ENCODE assay signal across 11 cellular contexts in the genomic region with DNA sequence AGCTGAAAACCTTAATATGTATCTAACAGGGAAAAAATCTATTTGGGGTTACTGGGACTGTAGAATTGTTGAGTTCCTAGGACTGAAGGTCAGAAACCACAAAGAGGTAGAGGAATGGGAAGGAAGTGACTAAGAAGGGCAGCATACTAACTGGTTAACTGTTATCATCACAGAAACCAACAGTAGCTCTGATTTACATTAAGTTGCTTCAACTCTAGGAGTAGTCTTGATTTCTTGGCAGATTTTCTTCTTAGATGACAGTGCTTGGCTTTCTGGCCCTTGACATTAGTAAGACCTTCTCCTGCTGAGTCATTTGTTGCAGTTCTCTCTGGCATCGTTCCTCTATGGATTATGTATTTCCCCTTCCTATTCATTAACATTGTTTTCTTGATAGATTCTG.
DNase-seq lines count a peak whose midpoint lies in the region; ATAC-seq and TF ChIP-seq lines count a peak whose summit lies in the region.
"Had no signal": no experiment of that assay in that cellular context is flagged by ENCODE, and none has a peak within 500 bp of the region (broad histone marks: within the 10 kb centered on the region; RNA-seq: fewer than 3 reads in every experiment).

No MANE protein-coding gene starts in this region.

- TF ChIP-seq CTCF in chondrocyte (IDR thresholded peaks at IDR 0.05), result no peak

- H3K4me3 Mint-ChIP-seq in chondrocyte (ENCODE audit: unreplicated experiment), result no peak overlapping the region
- H3K4me3 Mint-ChIP-seq in stimulated activated effector memory CD8-positive, alpha-beta T cell treated with anti-CD3 and anti-CD28 coated beads, Interleukin-12 subunit alpha, Interleukin-12 subunit beta, amount 100 ng/mL, for 72 hours, result no peak overlapping the region
- H3K4me3 Mint-ChIP-seq: activated naive CD4-positive, alpha-beta T cell treated with anti-CD3 and anti-CD28 coated beads for 36 hours had no signal

- H3K27me3 Mint-ChIP-seq in chondrocyte (ENCODE audit: low read depth), result no peaks in the 10 kb centered on the region

- H3K4me1 Mint-ChIP-seq in chondrocyte (ENCODE audit: low read depth), result peaks cover 15% of the 10 kb centered on the region
- H3K4me1 Mint-ChIP-seq in stimulated activated effector memory CD8-positive, alpha-beta T cell treated with anti-CD3 and anti-CD28 coated beads, Interleukin-12 subunit alpha, Interleukin-12 subunit beta, amount 100 ng/mL, for 72 hours, result peaks cover 7% of the 10 kb centered on the region

- peaks cover 1% of the 10 kb centered on the region for H3K36me3 Mint-ChIP-seq in chondrocyte (ENCODE audit: low read depth)
- H3K36me3 Mint-ChIP-seq in stimulated activated effector memory CD8-positive, alpha-beta T cell treated with anti-CD3 and anti-CD28 coated beads, Interleukin-12 subunit alpha, Interleukin-12 subunit beta, amount 100 ng/mL, for 72 hours, result no peaks in the 10 kb centered on the region

- no peak overlapping the region for H3K4me3 ChIP-seq in MG63

- H3K27me3 ChIP-seq in MG63, result no peaks in the 10 kb centered on the region

- peak; percentile 45 for ATAC-seq in stimulated activated effector memory CD8-positive, alpha-beta T cell treated with anti-CD3 and anti-CD28 coated beads, Interleukin-12 subunit alpha, Interleukin-12 subunit beta, amount 100 ng/mL, for 72 hours

- peak; percentile 3 for DNase-seq in SKM-1 treated with dmso at 0.1 percent for 144 hours (lab: John Stamatoyannopoulos, UW; ENCODE audit: unreplicated experiment)
- no peak for DNase-seq in SKM-1 (lab: John Stamatoyannopoulos, UW; ENCODE audit: unreplicated experiment)
- DNase-seq in MG63, result peak; percentile 59
- no peak for DNase-seq in chondrocyte (ENCODE audit: low spot score)
- no peak for DNase-seq in stimulated activated effector memory CD8-positive, alpha-beta T cell treated with anti-CD3 and anti-CD28 coated beads, Interleukin-12 subunit alpha, Interleukin-12 subunit beta, amount 100 ng/mL, for 72 hours (ENCODE audit: low spot score in 2 of 2)
- DNase-seq in pons (ENCODE audit: low spot score), result no peak
- no peak for DNase-seq in NCI-H1417 treated with DMSO at 0.1 percent for 48 hours (lab: John Stamatoyannopoulos, UW)
- no peak for DNase-seq in T1000 (lab: John Stamatoyannopoulos, UW)
- DNase-seq: activated naive CD4-positive, alpha-beta T cell treated with anti-CD3 and anti-CD28 coated beads for 36 hours; SHP77; stimulated activated CD4-positive, alpha-beta T cell treated with anti-CD3 and anti-CD28 coated beads, Interleukin-2, amount 100 ng/mL, for 48 hours had no signal

- peak overlapping the region; percentile 13 for H3K27ac Mint-ChIP-seq in chondrocyte (ENCODE audit: unreplicated experiment)
- no peak overlapping the region for H3K27ac Mint-ChIP-seq in stimulated activated effector memory CD8-positive, alpha-beta T cell treated with anti-CD3 and anti-CD28 coated beads, Interleukin-12 subunit alpha, Interleukin-12 subunit beta, amount 100 ng/mL, for 72 hours
- H3K27ac Mint-ChIP-seq: activated naive CD4-positive, alpha-beta T cell treated with anti-CD3 and anti-CD28 coated beads for 36 hours had no signal

- peaks cover 2% of the 10 kb centered on the region for H3K9me3 ChIP-seq in MG63

- no peaks in the 10 kb centered on the region for H3K36me3 ChIP-seq in MG63

- no peaks in the 10 kb centered on the region for H3K9me3 Mint-ChIP-seq in chondrocyte (ENCODE audit: low read depth)
- H3K9me3 Mint-ChIP-seq in stimulated activated effector memory CD8-positive, alpha-beta T cell treated with anti-CD3 and anti-CD28 coated beads, Interleukin-12 subunit alpha, Interleukin-12 subunit beta, amount 100 ng/mL, for 72 hours, result no peaks in the 10 kb centered on the region
- H3K9me3 Mint-ChIP-seq: activated naive CD4-positive, alpha-beta T cell treated with anti-CD3 and anti-CD28 coated beads for 36 hours had no signal

Comparison
In these comparisons a context has a peak if more than half of its experiments do, and no peak if none do; other contexts are left out.
1. DNase-seq: peak in SKM-1 treated with dmso at 0.1 percent for 144 hours (single experiment) and MG63 (single experiment); none in SKM-1 (single experiment), chondrocyte (single experiment), stimulated activated effector memory CD8-positive, alpha-beta T cell treated with anti-CD3 and anti-CD28 coated beads, Interleukin-12 subunit alpha, Interleukin-12 subunit beta, amount 100 ng/mL, for 72 hours (0 of 2), pons (single experiment), NCI-H1417 treated with DMSO at 0.1 percent for 48 hours (single experiment) and T1000 (single experiment).